In genomic region chr7:24115661-24116060, GRCh38 we compare ENCODE assay signal across 25 cellular contexts.
"Had no signal": no experiment of that assay in that cellular context is flagged by ENCODE, and none has a peak within 500 bp of the region (broad histone marks: within the 10 kb centered on the region; RNA-seq: fewer than 3 reads in every experiment).

No MANE protein-coding gene starts in this region.

- H3K4me1 ChIP-seq: esophagus squamous epithelium, lower lobe of right lung, pancreas, right lobe of liver, suprapubic skin, upper lobe of right lung, vagina had no signal

- H3K4me3 Mint-ChIP-seq: effector memory CD8-positive, alpha-beta T cell; natural killer cell; neural crest cell; stimulated activated naive CD8-positive, alpha-beta T cell treated with anti-CD3 and anti-CD28 coated beads, Interleukin-15, amount 100 ng/mL, for 72 hours had no signal

- H3K9me3 ChIP-seq: esophagus squamous epithelium, lower lobe of right lung, neutrophil, pancreas, right lobe of liver, suprapubic skin, transverse colon, upper lobe of right lung, vagina had no signal

- H3K27me3 ChIP-seq: esophagus squamous epithelium, neutrophil, pancreas, right lobe of liver, suprapubic skin, transverse colon, upper lobe of right lung, vagina had no signal

- H3K9me3 Mint-ChIP-seq: effector memory CD8-positive, alpha-beta T cell; neural crest cell; stimulated activated naive CD8-positive, alpha-beta T cell treated with anti-CD3 and anti-CD28 coated beads, Interleukin-15, amount 100 ng/mL, for 72 hours had no signal

- ATAC-seq: effector memory CD8-positive, alpha-beta T cell; left ventricle myocardium superior; lower lobe of right lung; natural killer cell; pancreas; right lobe of liver; stimulated activated naive CD8-positive, alpha-beta T cell treated with anti-CD3 and anti-CD28 coated beads, Interleukin-15, amount 100 ng/mL, for 72 hours; upper lobe of right lung had no signal

- H3K27ac Mint-ChIP-seq: effector memory CD8-positive, alpha-beta T cell; natural killer cell; stimulated activated naive CD8-positive, alpha-beta T cell treated with anti-CD3 and anti-CD28 coated beads, Interleukin-15, amount 100 ng/mL, for 72 hours had no signal

- H3K36me3 Mint-ChIP-seq: natural killer cell had no signal

- H3K4me1 Mint-ChIP-seq: natural killer cell; neural crest cell; stimulated activated naive CD8-positive, alpha-beta T cell treated with anti-CD3 and anti-CD28 coated beads, Interleukin-15, amount 100 ng/mL, for 72 hours had no signal

- H3K27ac ChIP-seq: coronary artery, esophagus squamous epithelium, lower lobe of right lung, neutrophil, pancreas, right lobe of liver, suprapubic skin, transverse colon, upper lobe of right lung, vagina had no signal

- H3K4me3 ChIP-seq: coronary artery, esophagus squamous epithelium, lower lobe of right lung, pancreas, right lobe of liver, smooth muscle cell, suprapubic skin, transverse colon, upper lobe of right lung, vagina had no signal

- H3K4me2 ChIP-seq: smooth muscle cell had no signal

- DNase-seq: dermis blood vessel endothelial cell; effector memory CD8-positive, alpha-beta T cell; erythroblast; esophagus squamous epithelium; foreskin melanocyte; head of caudate nucleus; left ventricle myocardium superior; lower lobe of right lung; natural killer cell; pancreas; right lobe of liver; stimulated activated CD4-positive, alpha-beta T cell treated with anti-CD3 and anti-CD28 coated beads, Interleukin-12 subunit alpha, Interleukin-12 subunit beta, amount 100 ng/mL, for 4 hours; stimulated activated CD4-positive, alpha-beta T cell treated with anti-CD3 and anti-CD28 coated beads, Interleukin-1b, Interleukin-23, amount 100 ng/mL, for 48 hours; stimulated activated CD4-positive, alpha-beta T cell treated with anti-CD3 and anti-CD28 coated beads, Interleukin-4, amount 100 ng/mL, for 1 hour; stimulated activated CD8-positive, alpha-beta memory T cell treated with anti-CD3 and anti-CD28 coated beads, Interleukin-4, amount 100 ng/mL, for 48 hours; stimulated activated naive CD4-positive, alpha-beta T cell; stimulated activated naive CD8-positive, alpha-beta T cell treated with anti-CD3 and anti-CD28 coated beads, Interleukin-15, amount 100 ng/mL, for 72 hours; transverse colon; upper lobe of right lung had no signal

- H3K36me3 ChIP-seq: esophagus squamous epithelium, lower lobe of right lung, neutrophil, pancreas, right lobe of liver, suprapubic skin, transverse colon, upper lobe of right lung, vagina had no signal
